Comparison of ENCODE assay signal across 1 cellular context in genomic region chr7:30022991-30023390, GRCh38.
TF ChIP-seq lines count a peak whose summit lies in the region.

No MANE protein-coding gene starts in this region.

TF ChIP-seq in GM12878, 131 proteins besides CTCF, POLR2A, EP300 and RAD21:
- TF ChIP-seq CEBPB (IDR thresholded peaks at IDR 0.05; ENCODE audit: borderline replicate concordance in 1 of 2, low read depth in 2 of 2, low read length in 2 of 2) (no peak), CUX1 (IDR thresholded peaks at IDR 0.05; ENCODE audit: insufficient replicate concordance, low read depth, low read length) (no peak), MEF2B (IDR thresholded peaks at IDR 0.05; ENCODE audit: partially characterized antibody, poor library complexity, severe bottlenecking) (no peak), IKZF1 (conservative IDR thresholded peaks at IDR 0.05) (no peak), POLR2AphosphoS5 (IDR thresholded peaks at IDR 0.05; ENCODE audit: low read length) (no peak)
